In the genomic region with DNA sequence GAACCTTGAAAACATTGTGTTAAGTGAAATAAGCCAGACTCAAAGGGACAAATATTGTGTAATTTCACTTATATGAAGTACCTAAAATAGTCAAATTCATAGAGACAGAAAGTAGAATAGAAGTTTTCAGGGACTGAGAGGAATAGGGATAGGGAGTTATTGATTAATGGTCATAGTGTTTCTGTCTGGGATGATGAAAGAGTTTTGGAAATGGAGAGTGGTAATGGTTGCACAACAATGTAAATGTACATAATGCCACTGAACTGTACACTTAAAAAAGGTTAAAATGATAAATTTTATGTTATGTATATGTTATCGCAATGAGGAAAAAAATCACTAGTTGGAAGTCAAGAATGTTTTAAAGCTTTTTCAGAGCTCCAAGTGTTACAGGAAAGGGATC, we compare ENCODE assay signal across 31 cellular contexts.
"Had no signal": no experiment of that assay in that cellular context is flagged by ENCODE, and none has a peak within 500 bp of the region (broad histone marks: within the 10 kb centered on the region; RNA-seq: fewer than 3 reads in every experiment).

No MANE protein-coding gene starts in this region.

- H3K27me3 Mint-ChIP-seq: progenitor cell of endocrine pancreas; stimulated activated naive CD8-positive, alpha-beta T cell treated with anti-CD3 and anti-CD28 coated beads, Interleukin-15, amount 100 ng/mL, for 72 hours; type B pancreatic cell had no signal

- H3K4me1 Mint-ChIP-seq: natural killer cell; nephron; neural progenitor cell; stimulated activated memory B cell treated with anti-CD40 and anti-IgM and Interleukin-4, amounts not matched to agents 10 μg/mL and 1 μg/mL and 100 μg/mL, for 72 hours; stimulated activated naive CD8-positive, alpha-beta T cell treated with anti-CD3 and anti-CD28 coated beads, Interleukin-15, amount 100 ng/mL, for 72 hours had no signal

- H2AFZ ChIP-seq: neural progenitor cell, parathyroid adenoma had no signal

- H3K9me3 ChIP-seq: ovary, psoas muscle, suprapubic skin, testis, tibial artery, transverse colon, upper lobe of right lung, uterus had no signal

- H3K4me2 ChIP-seq: neural progenitor cell, smooth muscle cell had no signal

- H3K27ac Mint-ChIP-seq: natural killer cell; nephron; neural progenitor cell; progenitor cell of endocrine pancreas; stimulated activated memory B cell treated with anti-CD40 and anti-IgM and Interleukin-4, amounts not matched to agents 10 μg/mL and 1 μg/mL and 100 μg/mL, for 72 hours; stimulated activated naive CD8-positive, alpha-beta T cell treated with anti-CD3 and anti-CD28 coated beads, Interleukin-15, amount 100 ng/mL, for 72 hours; type B pancreatic cell had no signal

- ATAC-seq: natural killer cell; psoas muscle; right cardiac atrium; sciatic nerve; stimulated activated memory B cell treated with anti-CD40 and anti-IgM and Interleukin-4, amounts not matched to agents 10 μg/mL and 1 μg/mL and 100 μg/mL, for 72 hours; stimulated activated naive CD8-positive, alpha-beta T cell treated with anti-CD3 and anti-CD28 coated beads, Interleukin-15, amount 100 ng/mL, for 72 hours; stimulated activated naive CD8-positive, alpha-beta T cell treated with anti-CD3 and anti-CD28 coated beads, Interleukin-15, Interleukin-2, amounts not matched to agents 100 U/mL and 50 U/mL, for 24 hours; upper lobe of right lung had no signal

- DNase-seq: natural killer cell; occipital lobe; ovary; posterior cingulate gyrus; psoas muscle; right cardiac atrium; spleen; stimulated activated CD4-positive, alpha-beta T cell treated with anti-CD3 and anti-CD28 coated beads, Interleukin-12 subunit alpha, Interleukin-12 subunit beta, amount 100 ng/mL, for 4 hours; stimulated activated CD4-positive, alpha-beta T cell treated with anti-CD3 and anti-CD28 coated beads, Interleukin-1b, Interleukin-23, amount 100 ng/mL, for 48 hours; stimulated activated CD4-positive, alpha-beta T cell treated with anti-CD3 and anti-CD28 coated beads, Interleukin-4, amount 100 ng/mL, for 1 hour; stimulated activated CD4-positive, alpha-beta T cell treated with anti-CD3 and anti-CD28 coated beads, Interleukin-4, amount 100 ng/mL, for 4 hours; stimulated activated CD8-positive, alpha-beta memory T cell treated with anti-CD3 and anti-CD28 coated beads, Interleukin-4, amount 100 ng/mL, for 48 hours; stimulated activated naive CD4-positive, alpha-beta T cell; stimulated activated naive CD8-positive, alpha-beta T cell treated with anti-CD3 and anti-CD28 coated beads, Interleukin-15, amount 100 ng/mL, for 72 hours; stimulated activated naive CD8-positive, alpha-beta T cell treated with anti-CD3 and anti-CD28 coated beads, Interleukin-15, Interleukin-2, amounts not matched to agents 100 U/mL and 50 U/mL, for 24 hours; substantia nigra; testis; tibial artery; transverse colon; upper lobe of right lung; uterus had no signal

- H3K4me1 ChIP-seq: neural progenitor cell, parathyroid adenoma, psoas muscle, spleen, suprapubic skin, testis, tibial artery, transverse colon, upper lobe of right lung, uterus had no signal

- H3K4me3 Mint-ChIP-seq: natural killer cell; nephron; neural progenitor cell; stimulated activated memory B cell treated with anti-CD40 and anti-IgM and Interleukin-4, amounts not matched to agents 10 μg/mL and 1 μg/mL and 100 μg/mL, for 72 hours; stimulated activated naive CD8-positive, alpha-beta T cell treated with anti-CD3 and anti-CD28 coated beads, Interleukin-15, amount 100 ng/mL, for 72 hours; type B pancreatic cell had no signal

- H3K27me3 ChIP-seq: neural progenitor cell, ovary, spleen, suprapubic skin, testis, tibial artery, transverse colon, upper lobe of right lung, uterus had no signal

- H3K36me3 ChIP-seq: neural progenitor cell, ovary, spleen, suprapubic skin, tibial artery, transverse colon, upper lobe of right lung, uterus had no signal

- H3K9ac ChIP-seq: neural progenitor cell, parathyroid adenoma had no signal

- H3K36me3 Mint-ChIP-seq: natural killer cell; neural progenitor cell; stimulated activated memory B cell treated with anti-CD40 and anti-IgM and Interleukin-4, amounts not matched to agents 10 μg/mL and 1 μg/mL and 100 μg/mL, for 72 hours; type B pancreatic cell had no signal

- H3K79me2 ChIP-seq: parathyroid adenoma had no signal

- H3K4me3 ChIP-seq: neural progenitor cell, ovary, psoas muscle, skin epidermis, smooth muscle cell, spleen, suprapubic skin, testis, tibial artery, transverse colon, upper lobe of right lung, uterus had no signal

- H3K9me3 Mint-ChIP-seq: neural progenitor cell, type B pancreatic cell had no signal

- H3K27ac ChIP-seq: neural progenitor cell, ovary, parathyroid adenoma, psoas muscle, skin epidermis, spleen, suprapubic skin, testis, tibial artery, transverse colon, upper lobe of right lung, uterus had no signal
